8 cellular contexts compared by ENCODE assay signal in the genomic region with DNA sequence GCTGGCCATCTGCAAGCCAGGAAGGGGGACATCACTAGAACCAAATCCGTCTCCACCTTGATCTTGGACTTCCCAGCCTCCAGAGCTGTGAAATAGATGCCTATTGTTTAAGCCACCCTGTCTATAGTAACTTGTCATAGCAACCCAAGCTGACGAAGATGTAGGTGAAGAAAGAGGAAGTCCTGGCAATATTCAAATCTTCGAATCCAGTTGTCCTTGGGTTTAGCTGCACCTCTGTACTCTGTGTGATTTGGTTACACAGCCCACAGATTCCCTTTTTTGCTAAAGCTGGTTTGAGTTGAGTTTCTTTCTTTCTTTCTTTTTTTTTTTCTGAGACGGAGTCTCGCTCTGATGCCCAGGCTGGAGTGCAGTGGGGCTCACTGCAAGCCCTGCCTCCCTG.
DNase-seq lines count a peak whose midpoint lies in the region; ATAC-seq and TF ChIP-seq lines count a peak whose summit lies in the region.

No MANE protein-coding gene starts in this region.

- H3K36me3 ChIP-seq in left lung (no peaks in the 10 kb centered on the region), HAP-1 (replicated peaks) (no peaks in the 10 kb centered on the region)

- in situ Hi-C loops in HAP-1 (cut with MboI; ENCODE audit: low sequenced_read_pairs) = loop anchor here (25.0 kb wide), 1 partner anchor 1058 kb away; the partner anchor contains the start of gene CLEC3B

- no peak for TF ChIP-seq CTCF in left lung (IDR thresholded peaks at IDR 0.05)
- TF ChIP-seq CTCF in lower leg skin (IDR thresholded peaks at IDR 0.05) = no peak

- intact Hi-C loops in left lung (cut with DNase I) = no loop called here
- intact Hi-C loops in lower leg skin (cut with DNase I; ENCODE audit: low total_unique reads) = no loop called here

- H3K9me3 ChIP-seq in left lung = no peaks in the 10 kb centered on the region
- H3K9me3 ChIP-seq in HAP-1 = no peaks in the 10 kb centered on the region

- TF ChIP-seq POLR2A in lower leg skin (IDR thresholded peaks at IDR 0.05) = no peak

- WGBS in lower leg skin, 2 donors = 83 to 96% methylated on average over 5 of the region's 5 CpGs

- H3K4me1 ChIP-seq in left lung = peaks cover 9 to 97% of the 10 kb centered on the region in 2 donors
- no peaks in the 10 kb centered on the region for H3K4me1 ChIP-seq in HAP-1

- no peak for DNase-seq in left lung
- no peak for DNase-seq in HAP-1 (ENCODE audit: low spot score in 2 of 2)
- DNase-seq in lower leg skin (ENCODE audit: low spot score in 2 of 2) = no peak
- DNase-seq in NCI-H510A (lab: John Stamatoyannopoulos, UW) = no peak
- DNase-seq in NCI-H345 (lab: John Stamatoyannopoulos, UW) = no peak

- H3K4me3 ChIP-seq in left lung (no peak overlapping the region), HAP-1 (no peak overlapping the region), lower leg skin (ENCODE audit: low read depth, poor library complexity, severe bottlenecking) (no peak overlapping the region)

- no peaks in the 10 kb centered on the region for H3K27me3 ChIP-seq in left lung
- H3K27me3 ChIP-seq in HAP-1 (ENCODE audit: low read depth) = no peaks in the 10 kb centered on the region

- ATAC-seq in GM18517 (IDR thresholded peaks at IDR 0.05; ENCODE audit: unreplicated experiment) (peak; percentile 63), GM21723 (IDR thresholded peaks at IDR 0.05; ENCODE audit: unreplicated experiment) (peak; percentile 59), HG03520 (IDR thresholded peaks at IDR 0.05; ENCODE audit: unreplicated experiment) (peak; percentile 57), left lung (peak; percentile 41)

- H3K27ac ChIP-seq in left lung = peak overlapping the region in 1 of 2 donors; percentile 97
